1 cellular context compared by ENCODE assay signal in the genomic region with DNA sequence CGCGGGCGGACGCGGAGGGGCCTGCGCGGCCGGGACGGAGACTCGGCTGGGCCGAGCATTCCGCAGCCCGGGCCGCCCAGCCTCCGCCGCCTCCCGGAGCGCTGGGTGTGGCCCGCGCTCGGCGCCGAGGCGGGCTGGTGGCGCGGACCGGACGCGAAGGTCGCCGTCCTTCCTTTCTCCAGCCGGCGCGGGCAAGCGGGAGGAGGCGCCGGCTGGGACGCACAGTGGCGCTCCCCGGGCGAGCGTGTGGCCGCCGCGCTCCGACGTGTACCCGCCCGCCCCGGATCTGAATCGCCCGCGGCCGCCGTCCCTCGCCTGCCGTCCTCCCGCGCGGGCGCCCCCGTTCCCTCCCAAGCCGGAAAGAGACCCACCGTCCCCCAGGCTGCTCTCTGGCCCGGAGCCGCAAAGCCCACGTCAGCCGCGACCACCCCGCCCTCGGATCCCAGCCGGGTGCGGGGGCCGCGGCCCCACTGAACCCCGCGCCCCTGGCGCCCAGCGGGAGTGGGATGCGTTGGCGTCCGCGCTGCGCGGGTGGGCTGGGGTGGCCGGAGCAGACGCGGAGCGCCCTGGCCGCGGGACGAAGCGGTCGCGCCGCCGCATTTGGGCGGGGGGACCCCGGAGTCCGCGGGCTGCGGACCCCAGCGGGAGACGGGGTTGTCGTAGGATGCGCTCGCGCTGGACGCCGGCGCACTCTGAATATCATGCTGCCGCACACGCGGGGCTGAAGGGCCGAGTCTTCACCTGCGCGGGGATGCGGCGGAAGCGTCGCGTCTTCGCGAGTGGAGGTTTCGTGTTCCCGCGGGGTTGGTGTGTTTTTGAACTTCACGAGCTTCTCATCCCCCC.
TF ChIP-seq lines count a peak whose summit lies in the region.

No MANE protein-coding gene starts in this region.

TF ChIP-seq in HepG2, 621 proteins besides CTCF, POLR2A, EP300 and RAD21 (continued from another document and continues in another):
- TF ChIP-seq, protein P1, sequence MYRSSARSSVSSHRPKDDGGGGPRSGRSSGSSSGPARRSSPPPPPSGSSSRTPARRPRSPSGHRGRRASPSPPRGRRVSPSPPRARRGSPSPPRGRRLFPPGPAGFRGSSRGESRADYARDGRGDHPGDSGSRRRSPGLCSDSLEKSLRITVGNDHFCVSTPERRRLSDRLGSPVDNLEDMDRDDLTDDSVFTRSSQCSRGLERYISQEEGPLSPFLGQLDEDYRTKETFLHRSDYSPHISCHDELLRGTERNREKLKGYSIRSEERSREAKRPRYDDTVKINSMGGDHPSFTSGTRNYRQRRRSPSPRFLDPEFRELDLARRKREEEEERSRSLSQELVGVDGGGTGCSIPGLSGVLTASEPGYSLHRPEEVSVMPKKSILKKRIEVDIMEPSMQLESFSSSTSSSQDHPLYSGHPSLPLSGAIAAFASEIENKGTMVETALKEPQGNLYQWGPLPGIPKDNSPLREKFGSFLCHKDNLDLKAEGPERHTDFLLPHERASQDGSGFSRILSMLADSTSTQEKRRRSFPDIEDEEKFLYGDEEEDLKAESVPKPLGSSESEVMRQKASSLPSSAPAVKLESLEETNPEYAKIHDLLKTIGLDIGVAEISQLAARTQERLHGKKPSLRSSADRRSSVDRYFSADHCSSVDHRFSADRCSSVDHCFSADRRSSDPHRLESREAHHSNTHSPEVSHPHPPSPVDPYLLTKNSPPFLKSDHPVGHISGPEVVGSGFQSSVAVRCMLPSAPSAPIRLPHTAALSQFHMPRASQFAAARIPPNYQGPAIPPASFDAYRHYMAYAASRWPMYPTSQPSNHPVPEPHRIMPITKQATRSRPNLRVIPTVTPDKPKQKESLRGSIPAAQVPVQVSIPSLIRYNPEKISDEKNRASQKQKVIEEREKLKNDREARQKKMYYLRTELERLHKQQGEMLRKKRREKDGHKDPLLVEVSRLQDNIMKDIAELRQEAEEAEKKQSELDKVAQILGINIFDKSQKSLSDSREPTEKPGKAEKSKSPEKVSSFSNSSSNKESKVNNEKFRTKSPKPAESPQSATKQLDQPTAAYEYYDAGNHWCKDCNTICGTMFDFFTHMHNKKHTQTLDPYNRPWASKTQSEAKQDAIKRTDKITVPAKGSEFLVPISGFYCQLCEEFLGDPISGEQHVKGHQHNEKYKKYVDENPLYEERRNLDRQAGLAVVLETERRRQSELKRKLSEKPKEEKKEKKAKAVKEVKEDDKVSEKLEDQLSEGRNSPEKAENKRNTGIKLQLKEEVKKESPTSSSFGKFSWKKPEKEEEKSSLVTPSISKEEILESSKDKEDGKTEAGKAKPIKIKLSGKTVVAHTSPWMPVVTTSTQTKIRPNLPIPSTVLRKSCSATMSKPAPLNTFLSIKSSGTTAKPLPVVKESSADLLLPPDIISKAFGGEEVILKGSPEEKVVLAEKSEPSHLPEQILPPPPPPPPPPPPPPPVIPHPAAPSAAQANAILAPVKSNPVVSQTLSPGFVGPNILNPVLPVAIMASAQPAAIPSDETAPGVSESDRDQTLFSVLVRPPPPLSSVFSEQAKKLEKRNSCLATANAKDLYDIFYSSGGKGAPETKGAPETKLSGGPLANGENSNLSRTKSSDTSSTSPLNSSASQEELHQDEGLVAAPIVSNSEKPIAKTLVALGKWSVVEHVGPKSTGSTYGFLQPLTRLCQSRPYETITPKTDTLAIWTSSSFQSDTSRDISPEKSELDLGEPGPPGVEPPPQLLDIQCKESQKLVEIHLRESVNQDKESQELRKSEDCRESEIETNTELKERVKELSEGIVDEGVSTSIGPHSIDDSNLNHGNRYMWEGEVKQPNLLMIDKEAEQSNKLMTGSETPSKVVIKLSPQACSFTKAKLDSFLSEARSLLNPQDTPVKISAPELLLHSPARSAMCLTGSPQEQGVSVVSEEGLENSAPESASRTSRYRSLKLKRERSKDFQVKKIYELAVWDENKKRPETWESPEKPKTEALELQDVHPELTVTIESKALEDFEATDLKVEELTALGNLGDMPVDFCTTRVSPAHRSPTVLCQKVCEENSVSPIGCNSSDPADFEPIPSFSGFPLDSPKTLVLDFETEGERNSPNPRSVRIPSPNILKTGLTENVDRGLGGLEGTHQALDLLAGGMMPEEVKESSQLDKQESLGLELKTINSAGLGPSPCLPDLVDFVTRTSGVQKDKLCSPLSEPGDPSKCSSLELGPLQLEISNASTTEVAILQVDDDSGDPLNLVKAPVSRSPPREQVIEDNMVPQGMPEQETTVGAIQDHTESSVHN (CRISPR knock-in tag; IDR thresholded peaks at IDR 0.05), result no peak
- TF ChIP-seq MIXL1 (CRISPR knock-in tag; IDR thresholded peaks at IDR 0.05) (0 out of 2 replicates have a peak, but pooled peaks have one; percentile 20), ZNF451 (CRISPR knock-in tag; IDR thresholded peaks at IDR 0.05) (peak; percentile 46; the same call in 1 of the 2 replicates), KLF6 (CRISPR knock-in tag; IDR thresholded peaks at IDR 0.05) (peak; percentile 50; the same call in 1 of the 2 replicates), MEF2D (CRISPR knock-in tag; IDR thresholded peaks at IDR 0.05) (no peak), KDM5A (IDR thresholded peaks at IDR 0.05; ENCODE audit: borderline replicate concordance, low read length) (no peak), ZFX (CRISPR knock-in tag; IDR thresholded peaks at IDR 0.05; ENCODE audit: low read depth) (peak; percentile 28; the same call in 1 of the 2 replicates), ZNF850 (CRISPR knock-in tag; conservative IDR thresholded peaks at IDR 0.05) (no peak), NFATC3 (CRISPR knock-in tag; IDR thresholded peaks at IDR 0.05) (no peak), ZKSCAN5 (CRISPR knock-in tag; IDR thresholded peaks at IDR 0.05) (no peak), ZSCAN29 (CRISPR knock-in tag; conservative IDR thresholded peaks at IDR 0.05) (no peak), ZNF841 (CRISPR knock-in tag; IDR thresholded peaks at IDR 0.05; ENCODE audit: borderline replicate concordance) (no peak), ARHGAP35 (CRISPR knock-in tag; IDR thresholded peaks at IDR 0.05; ENCODE audit: borderline replicate concordance) (no peak), ZSCAN22 (CRISPR knock-in tag; IDR thresholded peaks at IDR 0.05) (0 out of 2 replicates have a peak, but pooled peaks have one; percentile 20), ZNF557 (CRISPR knock-in tag; IDR thresholded peaks at IDR 0.05) (no peak), KDM3A (CRISPR knock-in tag; IDR thresholded peaks at IDR 0.05; ENCODE audit: low read depth) (no peak), AGO2 (optimal IDR thresholded peaks at IDR 0.05; ENCODE audit: low read depth, low read length) (peak; percentile 99), HOXA3 (CRISPR knock-in tag; IDR thresholded peaks at IDR 0.05) (peak; percentile 20; the same call in 1 of the 2 replicates), SRY (CRISPR knock-in tag; IDR thresholded peaks at IDR 0.05) (peak; percentile 78; the same call in 1 of the 2 replicates)
- TF ChIP-seq, protein P2, sequence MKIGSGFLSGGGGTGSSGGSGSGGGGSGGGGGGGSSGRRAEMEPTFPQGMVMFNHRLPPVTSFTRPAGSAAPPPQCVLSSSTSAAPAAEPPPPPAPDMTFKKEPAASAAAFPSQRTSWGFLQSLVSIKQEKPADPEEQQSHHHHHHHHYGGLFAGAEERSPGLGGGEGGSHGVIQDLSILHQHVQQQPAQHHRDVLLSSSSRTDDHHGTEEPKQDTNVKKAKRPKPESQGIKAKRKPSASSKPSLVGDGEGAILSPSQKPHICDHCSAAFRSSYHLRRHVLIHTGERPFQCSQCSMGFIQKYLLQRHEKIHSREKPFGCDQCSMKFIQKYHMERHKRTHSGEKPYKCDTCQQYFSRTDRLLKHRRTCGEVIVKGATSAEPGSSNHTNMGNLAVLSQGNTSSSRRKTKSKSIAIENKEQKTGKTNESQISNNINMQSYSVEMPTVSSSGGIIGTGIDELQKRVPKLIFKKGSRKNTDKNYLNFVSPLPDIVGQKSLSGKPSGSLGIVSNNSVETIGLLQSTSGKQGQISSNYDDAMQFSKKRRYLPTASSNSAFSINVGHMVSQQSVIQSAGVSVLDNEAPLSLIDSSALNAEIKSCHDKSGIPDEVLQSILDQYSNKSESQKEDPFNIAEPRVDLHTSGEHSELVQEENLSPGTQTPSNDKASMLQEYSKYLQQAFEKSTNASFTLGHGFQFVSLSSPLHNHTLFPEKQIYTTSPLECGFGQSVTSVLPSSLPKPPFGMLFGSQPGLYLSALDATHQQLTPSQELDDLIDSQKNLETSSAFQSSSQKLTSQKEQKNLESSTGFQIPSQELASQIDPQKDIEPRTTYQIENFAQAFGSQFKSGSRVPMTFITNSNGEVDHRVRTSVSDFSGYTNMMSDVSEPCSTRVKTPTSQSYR (CRISPR knock-in tag; IDR thresholded peaks at IDR 0.05; ENCODE audit: borderline replicate concordance), result no peak
- TF ChIP-seq, protein P3, sequence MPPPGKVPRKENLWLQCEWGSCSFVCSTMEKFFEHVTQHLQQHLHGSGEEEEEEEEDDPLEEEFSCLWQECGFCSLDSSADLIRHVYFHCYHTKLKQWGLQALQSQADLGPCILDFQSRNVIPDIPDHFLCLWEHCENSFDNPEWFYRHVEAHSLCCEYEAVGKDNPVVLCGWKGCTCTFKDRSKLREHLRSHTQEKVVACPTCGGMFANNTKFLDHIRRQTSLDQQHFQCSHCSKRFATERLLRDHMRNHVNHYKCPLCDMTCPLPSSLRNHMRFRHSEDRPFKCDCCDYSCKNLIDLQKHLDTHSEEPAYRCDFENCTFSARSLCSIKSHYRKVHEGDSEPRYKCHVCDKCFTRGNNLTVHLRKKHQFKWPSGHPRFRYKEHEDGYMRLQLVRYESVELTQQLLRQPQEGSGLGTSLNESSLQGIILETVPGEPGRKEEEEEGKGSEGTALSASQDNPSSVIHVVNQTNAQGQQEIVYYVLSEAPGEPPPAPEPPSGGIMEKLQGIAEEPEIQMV (CRISPR knock-in tag; IDR thresholded peaks at IDR 0.05; ENCODE audit: low read depth), result peak; percentile 39; the same call in 1 of the 2 replicates
- TF ChIP-seq, protein P4, sequence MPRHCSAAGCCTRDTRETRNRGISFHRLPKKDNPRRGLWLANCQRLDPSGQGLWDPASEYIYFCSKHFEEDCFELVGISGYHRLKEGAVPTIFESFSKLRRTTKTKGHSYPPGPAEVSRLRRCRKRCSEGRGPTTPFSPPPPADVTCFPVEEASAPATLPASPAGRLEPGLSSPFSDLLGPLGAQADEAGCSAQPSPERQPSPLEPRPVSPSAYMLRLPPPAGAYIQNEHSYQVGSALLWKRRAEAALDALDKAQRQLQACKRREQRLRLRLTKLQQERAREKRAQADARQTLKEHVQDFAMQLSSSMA (CRISPR knock-in tag; IDR thresholded peaks at IDR 0.05), result 0 out of 2 replicates have a peak, but pooled peaks have one; percentile 38
- TF ChIP-seq, protein P5, sequence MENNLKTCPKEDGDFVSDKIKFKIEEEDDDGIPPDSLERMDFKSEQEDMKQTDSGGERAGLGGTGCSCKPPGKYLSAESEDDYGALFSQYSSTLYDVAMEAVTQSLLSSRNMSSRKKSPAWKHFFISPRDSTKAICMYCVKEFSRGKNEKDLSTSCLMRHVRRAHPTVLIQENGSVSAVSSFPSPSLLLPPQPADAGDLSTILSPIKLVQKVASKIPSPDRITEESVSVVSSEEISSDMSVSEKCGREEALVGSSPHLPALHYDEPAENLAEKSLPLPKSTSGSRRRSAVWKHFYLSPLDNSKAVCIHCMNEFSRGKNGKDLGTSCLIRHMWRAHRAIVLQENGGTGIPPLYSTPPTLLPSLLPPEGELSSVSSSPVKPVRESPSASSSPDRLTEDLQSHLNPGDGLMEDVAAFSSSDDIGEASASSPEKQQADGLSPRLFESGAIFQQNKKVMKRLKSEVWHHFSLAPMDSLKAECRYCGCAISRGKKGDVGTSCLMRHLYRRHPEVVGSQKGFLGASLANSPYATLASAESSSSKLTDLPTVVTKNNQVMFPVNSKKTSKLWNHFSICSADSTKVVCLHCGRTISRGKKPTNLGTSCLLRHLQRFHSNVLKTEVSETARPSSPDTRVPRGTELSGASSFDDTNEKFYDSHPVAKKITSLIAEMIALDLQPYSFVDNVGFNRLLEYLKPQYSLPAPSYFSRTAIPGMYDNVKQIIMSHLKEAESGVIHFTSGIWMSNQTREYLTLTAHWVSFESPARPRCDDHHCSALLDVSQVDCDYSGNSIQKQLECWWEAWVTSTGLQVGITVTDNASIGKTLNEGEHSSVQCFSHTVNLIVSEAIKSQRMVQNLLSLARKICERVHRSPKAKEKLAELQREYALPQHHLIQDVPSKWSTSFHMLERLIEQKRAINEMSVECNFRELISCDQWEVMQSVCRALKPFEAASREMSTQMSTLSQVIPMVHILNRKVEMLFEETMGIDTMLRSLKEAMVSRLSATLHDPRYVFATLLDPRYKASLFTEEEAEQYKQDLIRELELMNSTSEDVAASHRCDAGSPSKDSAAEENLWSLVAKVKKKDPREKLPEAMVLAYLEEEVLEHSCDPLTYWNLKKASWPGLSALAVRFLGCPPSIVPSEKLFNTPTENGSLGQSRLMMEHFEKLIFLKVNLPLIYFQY (CRISPR knock-in tag; IDR thresholded peaks at IDR 0.05; ENCODE audit: borderline replicate concordance), result no peak
- TF ChIP-seq, protein P6, sequence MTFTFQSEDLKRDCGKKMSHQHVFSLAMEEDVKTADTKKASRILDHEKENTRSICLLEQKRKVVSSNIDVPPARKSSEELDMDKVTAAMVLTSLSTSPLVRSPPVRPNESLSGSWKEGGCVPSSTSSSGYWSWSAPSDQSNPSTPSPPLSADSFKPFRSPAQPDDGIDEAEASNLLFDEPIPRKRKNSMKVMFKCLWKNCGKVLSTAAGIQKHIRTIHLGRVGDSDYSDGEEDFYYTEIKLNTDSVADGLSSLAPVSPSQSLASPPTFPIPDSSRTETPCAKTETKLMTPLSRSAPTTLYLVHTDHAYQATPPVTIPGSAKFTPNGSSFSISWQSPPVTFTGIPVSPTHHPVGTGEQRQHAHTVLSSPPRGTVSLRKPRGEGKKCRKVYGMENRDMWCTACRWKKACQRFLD (CRISPR knock-in tag; IDR thresholded peaks at IDR 0.05; ENCODE audit: borderline replicate concordance), result no peak; the same call in 1 of the 2 replicates
- TF ChIP-seq, protein P7, sequence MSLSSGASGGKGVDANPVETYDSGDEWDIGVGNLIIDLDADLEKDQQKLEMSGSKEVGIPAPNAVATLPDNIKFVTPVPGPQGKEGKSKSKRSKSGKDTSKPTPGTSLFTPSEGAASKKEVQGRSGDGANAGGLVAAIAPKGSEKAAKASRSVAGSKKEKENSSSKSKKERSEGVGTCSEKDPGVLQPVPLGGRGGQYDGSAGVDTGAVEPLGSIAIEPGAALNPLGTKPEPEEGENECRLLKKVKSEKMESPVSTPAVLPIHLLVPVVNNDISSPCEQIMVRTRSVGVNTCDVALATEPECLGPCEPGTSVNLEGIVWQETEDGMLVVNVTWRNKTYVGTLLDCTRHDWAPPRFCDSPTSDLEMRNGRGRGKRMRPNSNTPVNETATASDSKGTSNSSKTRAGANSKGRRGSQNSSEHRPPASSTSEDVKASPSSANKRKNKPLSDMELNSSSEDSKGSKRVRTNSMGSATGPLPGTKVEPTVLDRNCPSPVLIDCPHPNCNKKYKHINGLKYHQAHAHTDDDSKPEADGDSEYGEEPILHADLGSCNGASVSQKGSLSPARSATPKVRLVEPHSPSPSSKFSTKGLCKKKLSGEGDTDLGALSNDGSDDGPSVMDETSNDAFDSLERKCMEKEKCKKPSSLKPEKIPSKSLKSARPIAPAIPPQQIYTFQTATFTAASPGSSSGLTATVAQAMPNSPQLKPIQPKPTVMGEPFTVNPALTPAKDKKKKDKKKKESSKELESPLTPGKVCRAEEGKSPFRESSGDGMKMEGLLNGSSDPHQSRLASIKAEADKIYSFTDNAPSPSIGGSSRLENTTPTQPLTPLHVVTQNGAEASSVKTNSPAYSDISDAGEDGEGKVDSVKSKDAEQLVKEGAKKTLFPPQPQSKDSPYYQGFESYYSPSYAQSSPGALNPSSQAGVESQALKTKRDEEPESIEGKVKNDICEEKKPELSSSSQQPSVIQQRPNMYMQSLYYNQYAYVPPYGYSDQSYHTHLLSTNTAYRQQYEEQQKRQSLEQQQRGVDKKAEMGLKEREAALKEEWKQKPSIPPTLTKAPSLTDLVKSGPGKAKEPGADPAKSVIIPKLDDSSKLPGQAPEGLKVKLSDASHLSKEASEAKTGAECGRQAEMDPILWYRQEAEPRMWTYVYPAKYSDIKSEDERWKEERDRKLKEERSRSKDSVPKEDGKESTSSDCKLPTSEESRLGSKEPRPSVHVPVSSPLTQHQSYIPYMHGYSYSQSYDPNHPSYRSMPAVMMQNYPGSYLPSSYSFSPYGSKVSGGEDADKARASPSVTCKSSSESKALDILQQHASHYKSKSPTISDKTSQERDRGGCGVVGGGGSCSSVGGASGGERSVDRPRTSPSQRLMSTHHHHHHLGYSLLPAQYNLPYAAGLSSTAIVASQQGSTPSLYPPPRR (CRISPR knock-in tag; IDR thresholded peaks at IDR 0.05; ENCODE audit: borderline replicate concordance), result peak; percentile 47; the same call in 1 of the 2 replicates
